18 cellular contexts compared by ENCODE assay signal in the genomic region with DNA sequence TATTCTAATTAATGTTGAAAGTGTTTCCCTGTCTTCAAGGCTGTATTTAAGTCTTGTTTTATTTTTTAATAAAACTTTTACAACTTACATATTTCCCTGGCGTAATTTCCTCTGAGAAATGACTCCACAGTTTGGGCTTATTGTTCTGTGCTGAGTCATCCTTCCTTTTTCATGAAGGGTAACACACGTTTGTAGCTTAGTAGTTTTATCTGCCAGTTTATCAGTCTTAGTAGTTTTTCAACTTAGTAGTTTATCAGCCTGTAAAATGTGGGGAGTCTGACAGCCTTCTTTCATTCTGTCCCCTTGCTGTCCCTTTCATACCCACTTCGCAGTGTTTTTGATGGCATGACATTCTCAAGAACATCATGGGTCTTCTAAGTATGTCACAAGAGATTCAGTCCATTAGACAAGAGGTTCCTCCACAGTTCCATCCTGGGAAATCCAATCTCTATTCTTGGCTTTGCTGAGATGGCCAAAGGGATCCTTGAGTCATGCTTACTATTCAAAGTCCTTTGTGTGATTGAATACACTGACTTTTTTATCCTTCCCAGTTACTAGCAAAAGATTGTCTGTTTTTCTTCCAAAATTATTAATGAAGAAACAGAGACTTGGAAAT. TPM values are rescaled to one million over a fixed set of nuclear protein-coding genes. Genes with fewer than 3 reads are reported as not detected.
DNase-seq lines count a peak whose midpoint lies in the region; ATAC-seq and TF ChIP-seq lines count a peak whose summit lies in the region.
"Had no signal": no experiment of that assay in that cellular context is flagged by ENCODE, and none has a peak within 500 bp of the region (broad histone marks: within the 10 kb centered on the region; RNA-seq: fewer than 3 reads in every experiment).

No MANE protein-coding gene starts in this region.

- WGBS in GM23248 (ENCODE audit: low coverage in 1 of 2, low lambda C conversion rate in 2 of 2, missing lambda C conversion rate in 2 of 2), 2 experiments, result 19 to 22% methylated on average over 3 of the region's 3 CpGs
- 28% methylated on average over 3 of the region's 3 CpGs for WGBS in mammary epithelial cell (ENCODE audit: low coverage, missing lambda C conversion rate)
- no CpG with 5 or more reads among the region's 3 CpGs for WGBS in mesendoderm (ENCODE audit: extremely low coverage, insufficient coverage, low lambda C conversion rate)
- 44% methylated on average over 3 of the region's 3 CpGs for WGBS in mesenchymal stem cell

- no peak overlapping the region for H3K56ac ChIP-seq in mesendoderm (ENCODE audit: low read length)

- no peak overlapping the region for H3K9ac ChIP-seq in GM23248
- no peak overlapping the region for H3K9ac ChIP-seq in mammary epithelial cell (ENCODE audit: insufficient read depth, low read length)
- no peak overlapping the region for H3K9ac ChIP-seq in mesendoderm (ENCODE audit: low read length)
- H3K9ac ChIP-seq in mesenchymal stem cell (ENCODE audit: low read length), result no peak overlapping the region

- H3K27ac ChIP-seq in GM23248, result no peak overlapping the region
- peak overlapping the region; percentile 27 for H3K27ac ChIP-seq in mammary epithelial cell (ENCODE audit: insufficient read depth, low read depth, low read length)
- H3K27ac ChIP-seq in mesendoderm (ENCODE audit: low read depth, low read length), result no peak overlapping the region
- H3K27ac ChIP-seq in mesenchymal stem cell (ENCODE audit: low read length, poor library complexity, severe bottlenecking), result no peak overlapping the region
- H3K27ac ChIP-seq: pancreas had no signal

- dilution Hi-C loops in mammary epithelial cell (cut with HindIII; ENCODE audit: low sequenced_read_pairs), result no loop called here

- H3K4me3 ChIP-seq in GM23248, result no peak overlapping the region
- no peak overlapping the region for H3K4me3 ChIP-seq in NB4 (ENCODE audit: low read depth, low read length)
- H3K4me3 ChIP-seq in mammary epithelial cell (replicated peaks in 1 of 3; ENCODE audit: insufficient read depth in 1 of 3, low read depth in 2 of 3, low read length in 3 of 3), result no peak overlapping the region
- H3K4me3 ChIP-seq in mesendoderm (ENCODE audit: low read length), result no peak overlapping the region
- no peak overlapping the region for H3K4me3 ChIP-seq in mesenchymal stem cell (ENCODE audit: insufficient read depth in 1 of 2, low read depth in 1 of 2, low read length in 2 of 2)
- H3K4me3 ChIP-seq: lung, pancreas had no signal

- H3K79me2 ChIP-seq in GM23248 (ENCODE audit: insufficient read depth), result no peaks in the 10 kb centered on the region
- H3K79me2 ChIP-seq in mammary epithelial cell (ENCODE audit: insufficient read depth, low read length), result no peaks in the 10 kb centered on the region
- no peaks in the 10 kb centered on the region for H3K79me2 ChIP-seq in mesendoderm (ENCODE audit: control insufficient read depth, insufficient read depth, low read length)

- in situ Hi-C loops in GM23248 (cut with MboI), result no loop called here
- in situ Hi-C loops in mammary epithelial cell (cut with MboI; ENCODE audit: low sequenced_read_pairs in 2 of 2), result no loop called here

- H2BK15ac ChIP-seq in mesendoderm (replicated peaks; ENCODE audit: low read depth), result peak overlapping the region; percentile 57
- H2BK15ac ChIP-seq in mesenchymal stem cell (ENCODE audit: low read depth, poor library complexity, severe bottlenecking), result no peak overlapping the region

- H3K4me1 ChIP-seq in GM23248 (ENCODE audit: insufficient read depth) (no peaks in the 10 kb centered on the region), mammary epithelial cell (ENCODE audit: insufficient read depth, low read length) (peaks cover 13% of the 10 kb centered on the region), mesendoderm (ENCODE audit: control insufficient read depth, low read depth, low read length) (no peaks in the 10 kb centered on the region), mesenchymal stem cell (ENCODE audit: control insufficient read depth, insufficient read depth, low read depth, low read length) (no peaks in the 10 kb centered on the region)
- H3K4me1 ChIP-seq: pancreas had no signal

- H3K9me2 ChIP-seq in GM23248 (ENCODE audit: insufficient read depth), result no peaks in the 10 kb centered on the region

- H2BK120ac ChIP-seq in mesendoderm (ENCODE audit: low read depth, low read length) (no peak overlapping the region), mesenchymal stem cell (ENCODE audit: low read depth, low read length) (no peak overlapping the region)

- DNase-seq in GM23248, result peak; percentile 19
- peak; percentile 83 for DNase-seq in NB4 (ENCODE audit: low read depth)
- DNase-seq in mammary epithelial cell, result peak; percentile 49
- no peak for DNase-seq in mesendoderm
- DNase-seq in mesenchymal stem cell, result no peak
- DNase-seq: amniotic stem cell; effector CD8-positive, alpha-beta T cell; hippocampal formation; NCI-H1417; NCI-H524; pancreas; SHP77; trophoblast cell had no signal

- H3K36me3 ChIP-seq in GM23248 (ENCODE audit: low read depth) (no peaks in the 10 kb centered on the region), mammary epithelial cell (ENCODE audit: insufficient read depth, low read length) (no peaks in the 10 kb centered on the region), mesendoderm (ENCODE audit: control insufficient read depth, insufficient read depth, low read length) (no peaks in the 10 kb centered on the region), mesenchymal stem cell (ENCODE audit: control insufficient read depth in 1 of 2, insufficient read depth in 2 of 2, low read depth in 1 of 2, low read length in 2 of 2) (no peaks in the 10 kb centered on the region)
- H3K36me3 ChIP-seq: pancreas had no signal

- no peak overlapping the region for H3K14ac ChIP-seq in mesenchymal stem cell (ENCODE audit: low read length in 2 of 2)

- H2AFZ ChIP-seq in GM23248, result no peak overlapping the region
- H2AFZ ChIP-seq in mammary epithelial cell (ENCODE audit: low read depth, low read length), result peak overlapping the region; percentile 19
- H2AFZ ChIP-seq in mesenchymal stem cell (ENCODE audit: low read depth, low read length), result no peak overlapping the region

- ATAC-seq in HG03045 (IDR thresholded peaks at IDR 0.05; ENCODE audit: unreplicated experiment) (no peak), GM21528 (IDR thresholded peaks at IDR 0.05; ENCODE audit: low FRiP score, unreplicated experiment) (no peak), GM19395 (IDR thresholded peaks at IDR 0.05; ENCODE audit: unreplicated experiment) (no peak)
- ATAC-seq: pancreas, WTC11 had no signal

- no peak overlapping the region for H4K5ac ChIP-seq in mesendoderm (ENCODE audit: low read length)

- H3F3A ChIP-seq in GM23248 (ENCODE audit: insufficient read depth), result no peaks in the 10 kb centered on the region

- no TSS peak for BruUV-seq in mammary epithelial cell (replicated peaks; lab: Mats Ljungman, UMichigan)

- no peak for TF ChIP-seq POLR2A in NB4 (IDR thresholded peaks at IDR 0.05; ENCODE audit: extremely low read depth, insufficient read length)

- CTCF ChIA-PET in mammary epithelial cell (lab: Charles Lee; ENCODE audit: low non-redundant PET), result no interaction called here

- H3K9me3 ChIP-seq in GM23248 (ENCODE audit: low read depth) (no peaks in the 10 kb centered on the region), mammary epithelial cell (replicated peaks; ENCODE audit: insufficient read depth, low read length) (no peaks in the 10 kb centered on the region), mesenchymal stem cell (ENCODE audit: control insufficient read depth, low read length) (peaks cover 6% of the 10 kb centered on the region)
- H3K9me3 ChIP-seq: pancreas had no signal

- no peak overlapping the region for H4K91ac ChIP-seq in mesenchymal stem cell (ENCODE audit: low read length)

- intact Hi-C loops in mammary epithelial cell (cut with micrococcal nuclease), result no loop called here

- no peak overlapping the region for H2BK12ac ChIP-seq in mesenchymal stem cell (ENCODE audit: low read length in 2 of 2)

- H2AK5ac ChIP-seq in mesendoderm (ENCODE audit: low read length), result no peak overlapping the region
- H2AK5ac ChIP-seq in mesenchymal stem cell (ENCODE audit: low read length, severe bottlenecking), result no peak overlapping the region

- H3K27me3 ChIP-seq in GM23248 (replicated peaks; ENCODE audit: insufficient read depth) (no peaks in the 10 kb centered on the region), mammary epithelial cell (ENCODE audit: insufficient read depth, low read length) (no peaks in the 10 kb centered on the region), mesendoderm (ENCODE audit: insufficient read depth, low read length, poor library complexity) (no peaks in the 10 kb centered on the region), mesenchymal stem cell (ENCODE audit: control insufficient read depth in 1 of 2, insufficient read depth in 1 of 2, low read length in 2 of 2) (no peaks in the 10 kb centered on the region)
- H3K27me3 ChIP-seq: pancreas had no signal

- no peak overlapping the region for H3K4me2 ChIP-seq in GM23248 (ENCODE audit: unreplicated experiment)
- peak overlapping the region; percentile 42 for H3K4me2 ChIP-seq in mammary epithelial cell (ENCODE audit: insufficient read depth, low read depth, low read length)
- H3K4me2 ChIP-seq in mesendoderm (ENCODE audit: low read length), result no peak overlapping the region
- no peak overlapping the region for H3K4me2 ChIP-seq in mesenchymal stem cell (ENCODE audit: low read length, poor library complexity, severe bottlenecking)

- H4K8ac ChIP-seq in mesendoderm (ENCODE audit: low read depth, low read length), result no peak overlapping the region
- no peak overlapping the region for H4K8ac ChIP-seq in mesenchymal stem cell (ENCODE audit: low read length)

- H4K20me1 ChIP-seq in GM23248 (ENCODE audit: insufficient read depth), result no peaks in the 10 kb centered on the region
- no peaks in the 10 kb centered on the region for H4K20me1 ChIP-seq in mammary epithelial cell (ENCODE audit: insufficient read depth, low read length)

- no peak overlapping the region for H2BK5ac ChIP-seq in mesendoderm (ENCODE audit: low read length)
- H2BK5ac ChIP-seq in mesenchymal stem cell (ENCODE audit: low read depth, low read length, poor library complexity, severe bottlenecking), result no peak overlapping the region

- H3K4ac ChIP-seq in mesendoderm (ENCODE audit: low read depth, low read length), result no peak overlapping the region
- H3K4ac ChIP-seq in mesenchymal stem cell (ENCODE audit: low read depth in 1 of 2, low read length in 2 of 2), result no peak overlapping the region

- H3K23ac ChIP-seq in mesendoderm (ENCODE audit: low read length) (no peak overlapping the region), mesenchymal stem cell (ENCODE audit: low read length in 2 of 2) (no peak overlapping the region)

- H3K79me1 ChIP-seq in mesendoderm (ENCODE audit: low read length) (no peaks in the 10 kb centered on the region), mesenchymal stem cell (replicated peaks; ENCODE audit: low read length, poor library complexity, severe bottlenecking) (no peaks in the 10 kb centered on the region)

- H3K18ac ChIP-seq in mesendoderm (ENCODE audit: low read length) (no peak overlapping the region), mesenchymal stem cell (ENCODE audit: low read depth in 1 of 2, low read length in 2 of 2) (no peak overlapping the region)

- TF ChIP-seq CTCF in NB4 (IDR thresholded peaks at IDR 0.05; ENCODE audit: low read depth, low read length) (no peak), mammary epithelial cell (conservative IDR thresholded peaks at IDR 0.05 in 1 of 2, IDR thresholded peaks at IDR 0.05 in 1 of 2; ENCODE audit: extremely low read depth in 1 of 2, insufficient read depth in 1 of 2, low read depth in 1 of 2, low read length in 2 of 2) (no peak)

RNA-seq across cellular contexts. Expression of a gene that starts 60.0 kb away (rescaled TPM):
- not detected in 2 replicates for total RNA-seq in GM23248 (2014; rRNA removed; shearing (Covaris generic))
- polyA plus RNA-seq in GM23248 (2016; fragmentation: Nextera tagmentation; extraction: Ambion mirVana) (not detected in 2 replicates), mammary epithelial cell (0.96 TPM)
- 1 to 10 TPM; 3.6 to 5.3 TPM for total RNA-seq in mammary epithelial cell
- 1.3 TPM for polyA minus RNA-seq in mammary epithelial cell
- 0.01 TPM for polyA plus RNA-seq in mesendoderm (2013, experiment 1 of 2)
- not detected for polyA plus RNA-seq in mesendoderm (2013, experiment 2 of 2)
- polyA plus RNA-seq in mesenchymal stem cell (2013, experiment 1 of 2), result 0.03 TPM
- 0.04 TPM for polyA plus RNA-seq in mesenchymal stem cell (2013, experiment 2 of 2)

Comparison
In these comparisons a context has a peak if more than half of its experiments do, and no peak if none do; other contexts are left out.
1. DNase-seq: peak in GM23248 (single experiment), NB4 (single experiment) and mammary epithelial cell (single experiment); none in mesendoderm (single experiment) and mesenchymal stem cell (single experiment).